In genomic region chr6:20939161-20939775, GRCh38 we compare ENCODE assay signal across 1 cellular context.
TF ChIP-seq lines count a peak whose summit lies in the region.

No MANE protein-coding gene starts in this region.

TF ChIP-seq in SK-N-SH, 30 proteins besides CTCF, POLR2A, EP300 and RAD21 (continued from another document):
- TF ChIP-seq REST (IDR thresholded peaks at IDR 0.05; ENCODE audit: low read depth, low read length) = no peak
